ENCODE assay signal across 10 cellular contexts in the genomic region with DNA sequence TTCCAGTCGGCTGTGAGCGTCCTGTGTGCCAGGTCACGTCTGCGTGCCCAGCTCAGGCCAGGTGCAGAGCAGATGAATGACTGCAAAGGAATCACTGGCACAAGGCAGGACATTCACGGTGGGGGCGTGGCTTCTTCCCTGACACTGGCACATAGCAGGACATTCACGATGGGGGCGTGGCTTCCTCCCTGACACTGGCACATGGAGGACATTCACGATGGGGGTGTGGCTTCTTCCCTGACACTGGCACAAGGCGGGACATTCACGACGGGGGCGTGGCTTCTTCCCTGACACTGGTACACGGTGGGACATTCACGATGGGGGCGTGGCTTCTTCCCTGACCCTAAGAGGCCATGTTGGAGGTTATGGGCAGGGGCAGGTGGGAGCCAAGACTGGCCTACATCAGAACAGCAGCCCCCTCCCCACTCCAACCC.
DNase-seq lines count a peak whose midpoint lies in the region; ATAC-seq and TF ChIP-seq lines count a peak whose summit lies in the region.
"Had no signal": no experiment of that assay in that cellular context is flagged by ENCODE, and none has a peak within 500 bp of the region (broad histone marks: within the 10 kb centered on the region; RNA-seq: fewer than 3 reads in every experiment).

No MANE protein-coding gene starts in this region.

- H3K36me3 Mint-ChIP-seq in naive thymus-derived CD4-positive, alpha-beta T cell = peaks cover 0 to 3% (median 0%) of the 10 kb centered on the region in 5 donors

- peaks cover 3 to 5% (median 4%) of the 10 kb centered on the region in 7 donors for H3K4me1 Mint-ChIP-seq in naive thymus-derived CD4-positive, alpha-beta T cell

- DNase-seq in Caki2 (ENCODE audit: low read depth) (peak; percentile 73), LoVo (ENCODE audit: low spot score) (peak; percentile 59), UCSD-AML1 (lab: John Stamatoyannopoulos, UW; ENCODE audit: unreplicated experiment) (peak; percentile 40), left lung (no peak), Right ventricle myocardium superior (no peak), T-helper 2 cell (no peak)
- DNase-seq in naive thymus-derived CD4-positive, alpha-beta T cell = no peak
- DNase-seq: NCI-H1436 had no signal

- intact Hi-C loops in left lung (cut with DNase I) (no loop called here), Right ventricle myocardium superior (cut with DNase I) (no loop called here)
- intact Hi-C loops in naive thymus-derived CD4-positive, alpha-beta T cell (cut with micrococcal nuclease) = no loop called here

- no peak for TF ChIP-seq CTCF in left lung (IDR thresholded peaks at IDR 0.05)

- no peak overlapping the region for H3K4me3 ChIP-seq in left lung
- no peak overlapping the region for H3K4me3 ChIP-seq in naive thymus-derived CD4-positive, alpha-beta T cell (ENCODE audit: low read length)
- H3K4me3 ChIP-seq: thoracic aorta had no signal

- H3K36me3 ChIP-seq in left lung = no peaks in the 10 kb centered on the region
- H3K36me3 ChIP-seq in naive thymus-derived CD4-positive, alpha-beta T cell (ENCODE audit: control insufficient read depth in 2 of 3, insufficient read depth in 3 of 3, low read length in 3 of 3) = no peaks in the 10 kb centered on the region
- H3K36me3 ChIP-seq: thoracic aorta had no signal

- in situ Hi-C loops in Caki2 (cut with HindIII; ENCODE audit: low pct_unique_long_range_greater_than_20kb, low sequenced_read_pairs) = no loop called here

- POLR2A ChIA-PET in naive thymus-derived CD4-positive, alpha-beta T cell (lab: Charles Lee) = no interaction called here

- no peak overlapping the region for H3K27ac Mint-ChIP-seq in naive thymus-derived CD4-positive, alpha-beta T cell

- peak; percentile 33 for ATAC-seq in left lung
- ATAC-seq in HG03135 (IDR thresholded peaks at IDR 0.05; ENCODE audit: unreplicated experiment) = no peak
- no peak for ATAC-seq in Right ventricle myocardium superior (ENCODE audit: poor library complexity)
- no peak for ATAC-seq in naive thymus-derived CD4-positive, alpha-beta T cell

- no peak overlapping the region for H3K27ac ChIP-seq in left lung
- no peak overlapping the region for H3K27ac ChIP-seq in naive thymus-derived CD4-positive, alpha-beta T cell (ENCODE audit: low read depth, low read length)
- H3K27ac ChIP-seq: thoracic aorta had no signal

- no peaks in the 10 kb centered on the region for H3K4me1 ChIP-seq in left lung
- H3K4me1 ChIP-seq in naive thymus-derived CD4-positive, alpha-beta T cell (ENCODE audit: control insufficient read depth in 2 of 2, insufficient read depth in 2 of 2, low read length in 2 of 2) = no peaks in the 10 kb centered on the region

- no peak overlapping the region for H3K4me3 Mint-ChIP-seq in naive thymus-derived CD4-positive, alpha-beta T cell

- peaks cover 5 to 28% (median 14%) of the 10 kb centered on the region in 5 donors for H3K27me3 Mint-ChIP-seq in naive thymus-derived CD4-positive, alpha-beta T cell

- CTCF ChIA-PET in naive thymus-derived CD4-positive, alpha-beta T cell (lab: Charles Lee) = no interaction called here

- peaks cover 0 to 12% (median 4%) of the 10 kb centered on the region in 11 donors for H3K9me3 Mint-ChIP-seq in naive thymus-derived CD4-positive, alpha-beta T cell

- H3K27me3 ChIP-seq in left lung = peaks cover 0 to 18% of the 10 kb centered on the region in 2 donors
- no peaks in the 10 kb centered on the region for H3K27me3 ChIP-seq in naive thymus-derived CD4-positive, alpha-beta T cell (ENCODE audit: control insufficient read depth in 2 of 2, insufficient read depth in 2 of 2, low read length in 2 of 2)

- peaks cover 0 to under 1% of the 10 kb centered on the region in 2 donors for H3K9me3 ChIP-seq in left lung
- no peaks in the 10 kb centered on the region for H3K9me3 ChIP-seq in naive thymus-derived CD4-positive, alpha-beta T cell (ENCODE audit: control insufficient read depth in 2 of 3, low read length in 3 of 3)

Comparison
In these comparisons a context has a peak if more than half of its experiments do, and no peak if none do; other contexts are left out.
1. DNase-seq: peak in Caki2 (single experiment), LoVo (single experiment) and UCSD-AML1 (single experiment); none in left lung (0 of 2), Right ventricle myocardium superior (single experiment), naive thymus-derived CD4-positive, alpha-beta T cell (0 of 9) and T-helper 2 cell (0 of 5).